In the genomic region with DNA sequence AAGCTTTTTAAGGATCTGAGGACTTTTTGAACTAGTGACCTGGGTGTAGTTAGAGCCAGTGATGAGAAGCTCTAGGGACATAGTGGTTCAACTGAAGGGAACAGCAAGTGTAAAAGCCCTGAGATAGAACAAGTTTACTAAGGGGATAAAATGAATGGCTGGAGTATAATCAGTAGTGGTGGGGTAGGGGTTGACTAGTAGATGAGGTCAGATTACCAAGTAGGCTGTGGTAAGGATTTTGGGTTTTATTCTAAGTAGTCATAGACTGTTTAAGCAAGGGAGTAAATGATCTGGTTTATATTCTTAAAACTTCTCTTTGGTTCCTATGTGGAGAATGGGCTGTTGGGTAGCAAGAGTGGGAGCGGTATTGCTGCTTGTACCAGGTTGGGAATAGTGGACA, we compare ENCODE assay signal across 25 cellular contexts. TPM values are rescaled to one million over a fixed set of nuclear protein-coding genes. Genes with fewer than 3 reads are reported as not detected.
"Had no signal": no experiment of that assay in that cellular context is flagged by ENCODE, and none has a peak within 500 bp of the region (broad histone marks: within the 10 kb centered on the region; RNA-seq: fewer than 3 reads in every experiment).

No MANE protein-coding gene starts in this region.

- ATAC-seq: activated CD8-positive, alpha-beta T cell treated with anti-CD3 and anti-CD28 coated beads, Interleukin-2, amount 10 ng/mL, durations not matched to agents 7 days and 5 days; body of pancreas; left lobe of liver; naive thymus-derived CD4-positive, alpha-beta T cell had no signal

- H3K27me3 ChIP-seq: body of pancreas, neutrophil, sigmoid colon, tibial nerve had no signal

- H3K27ac ChIP-seq: body of pancreas, neutrophil, parathyroid adenoma, sigmoid colon, tibial nerve had no signal

- H3K27ac Mint-ChIP-seq: activated CD4-positive, alpha-beta T cell treated with anti-CD3 and anti-CD28 coated beads, Interleukin-2, amount 10 ng/mL, durations not matched to agents 7 days and 5 days; activated CD8-positive, alpha-beta T cell treated with anti-CD3 and anti-CD28 coated beads, Interleukin-2, amount 10 ng/mL, durations not matched to agents 7 days and 5 days; activated naive CD4-positive, alpha-beta T cell treated with anti-CD3 and anti-CD28 coated beads, Interleukin-2, amount 50 U/mL, for 72 hours had no signal

- H2AFZ ChIP-seq: parathyroid adenoma had no signal

- FAIRE-seq: colon, endometrium, keratinocyte, urothelium cell line had no signal

- H3K4me2 ChIP-seq: SK-N-SH had no signal

- H3K27me3 Mint-ChIP-seq: activated CD4-positive, alpha-beta T cell treated with anti-CD3 and anti-CD28 coated beads, Interleukin-2, amount 10 ng/mL, durations not matched to agents 7 days and 5 days; naive thymus-derived CD4-positive, alpha-beta T cell had no signal

- H3K9me3 Mint-ChIP-seq: activated naive CD4-positive, alpha-beta T cell treated with anti-CD3 and anti-CD28 coated beads, Interleukin-2, amount 50 U/mL, for 72 hours had no signal

- H3K4me3 ChIP-seq: body of pancreas, sigmoid colon, tibial nerve had no signal

- H3K9me3 ChIP-seq: body of pancreas, neutrophil, sigmoid colon, SK-N-SH, tibial nerve had no signal

- H3K4me1 ChIP-seq: parathyroid adenoma had no signal

- H3K4me3 Mint-ChIP-seq: activated CD4-positive, alpha-beta T cell treated with anti-CD3 and anti-CD28 coated beads, Interleukin-2, amount 10 ng/mL, durations not matched to agents 7 days and 5 days; activated CD8-positive, alpha-beta T cell treated with anti-CD3 and anti-CD28 coated beads, Interleukin-2, amount 10 ng/mL, durations not matched to agents 7 days and 5 days had no signal

- H3K36me3 ChIP-seq: neutrophil, sigmoid colon, tibial nerve had no signal

- H3K9ac ChIP-seq: parathyroid adenoma, SK-N-SH had no signal

- H3K36me3 Mint-ChIP-seq: activated naive CD4-positive, alpha-beta T cell treated with anti-CD3 and anti-CD28 coated beads, Interleukin-2, amount 50 U/mL, for 72 hours had no signal

- DNase-seq: activated CD4-positive, alpha-beta T cell treated with anti-CD3 and anti-CD28 coated beads, Interleukin-2, amount 10 ng/mL, durations not matched to agents 7 days and 5 days; activated CD4-positive, CD25-positive, alpha-beta regulatory T cell; activated CD8-positive, alpha-beta memory T cell treated with anti-CD3 and anti-CD28 coated beads, Interleukin-2, amount 50 U/mL, for 4 hours; activated CD8-positive, alpha-beta T cell treated with anti-CD3 and anti-CD28 coated beads, Interleukin-2, amount 10 ng/mL, durations not matched to agents 7 days and 5 days; activated effector memory CD4-positive, alpha-beta T cell treated with anti-CD3 and anti-CD28 coated beads, Interleukin-2, amount 50 U/mL, for 16 hours; activated T-cell treated with anti-CD3 and anti-CD28 coated beads, Interleukin-2, amount 50 U/mL, for 48 hours; amniotic stem cell; body of pancreas; erythroblast; hypothalamus; mammary epithelial cell; naive thymus-derived CD4-positive, alpha-beta T cell; sigmoid colon; SK-N-SH; stimulated activated naive CD4-positive, alpha-beta T cell treated with Interleukin-2 at 50 U/mL for 16 hours had no signal

RNA-seq across cellular contexts. Expression of gene FJX1, which starts 59.6 kb away (rescaled TPM):
- total RNA-seq: mononuclear cell had no signal
- polyA plus RNA-seq: naive thymus-derived CD4-positive, alpha-beta T cell had no signal
